Comparison of ENCODE assay signal across 8 cellular contexts in the genomic region with DNA sequence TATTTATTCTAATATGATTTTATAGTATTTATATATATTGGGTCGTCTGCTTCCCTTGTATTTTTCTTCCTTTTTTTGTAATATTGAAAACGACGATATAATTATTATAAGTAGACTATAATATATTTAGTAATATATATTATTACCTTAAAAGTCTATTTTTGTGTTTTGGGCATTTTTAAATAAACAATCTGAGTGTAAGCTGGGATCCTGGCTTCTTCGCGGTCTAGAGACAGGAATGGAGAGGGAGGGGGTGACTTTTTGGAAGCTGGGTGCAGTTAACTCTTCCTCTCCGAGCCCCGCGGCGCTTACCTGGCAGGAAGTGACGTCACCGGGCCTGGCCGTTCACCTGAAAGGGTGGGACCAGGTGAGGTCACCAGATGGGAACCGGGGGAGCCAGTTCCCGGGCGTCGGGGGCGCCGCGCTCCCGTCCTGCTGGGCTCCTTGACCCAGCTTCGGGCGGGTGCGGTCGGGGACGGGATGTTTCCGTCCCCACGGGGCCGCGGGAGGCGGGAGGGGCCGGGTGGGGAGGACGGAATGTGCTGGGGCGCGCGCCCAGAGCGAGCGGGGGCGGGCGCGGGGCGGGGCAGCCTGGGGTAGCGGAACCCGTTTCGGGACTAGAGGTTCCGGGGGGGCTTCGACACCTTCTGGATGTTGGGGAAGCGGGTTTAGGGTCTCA. TPM values are rescaled to one million over a fixed set of nuclear protein-coding genes. Genes with fewer than 3 reads are reported as not detected.
DNase-seq lines count a peak whose midpoint lies in the region; ATAC-seq and TF ChIP-seq lines count a peak whose summit lies in the region.

No MANE protein-coding gene starts in this region.

- H3K4me3 ChIP-seq in tibial artery, result peak overlapping the region; percentile 92 to 96

- POLR2A ChIA-PET in RWPE1 (lab: Yijun Ruan, JAX; ENCODE audit: low non-redundant PET), result interaction anchor here (0.9 to 1.0 kb wide), 2 partner anchors 11 to 18 kb away, joined by 4 to 6 read pairs; a partner anchor contains a TSS

- H3K36me3 ChIP-seq in tibial artery, result peaks cover 21 to 22% (median 21%) of the 10 kb centered on the region in 3 donors

- H3K9me3 ChIP-seq in tibial artery, result no peaks in the 10 kb centered on the region

- peaks cover 19% of the 10 kb centered on the region for H3K36me3 Mint-ChIP-seq in IgD-negative memory B cell

- no peaks in the 10 kb centered on the region for H3K27me3 ChIP-seq in tibial artery

- peaks cover 25 to 33% (median 31%) of the 10 kb centered on the region in 3 donors for H3K4me1 Mint-ChIP-seq in IgD-negative memory B cell

- peaks cover 0 to 2% (median 0%) of the 10 kb centered on the region in 3 donors for H3K9me3 Mint-ChIP-seq in IgD-negative memory B cell

- peaks cover 2% of the 10 kb centered on the region for H3K27me3 Mint-ChIP-seq in IgD-negative memory B cell

- intact Hi-C loops in tibial artery (cut with DNase I; ENCODE audit: low total_unique reads), result no loop called here

- CTCF ChIA-PET in RWPE1 (lab: Yijun Ruan, JAX), result interaction anchor here (1.2 kb wide), 1 partner anchor 12 kb away, joined by 11 read pairs; no protein-coding TSS in a partner anchor

- peak overlapping the region; percentile 100 for H3K27ac Mint-ChIP-seq in IgD-negative memory B cell

- ATAC-seq in omental fat pad (ENCODE audit: low FRiP score) (peak; percentile 5), GM19397 (IDR thresholded peaks at IDR 0.05; ENCODE audit: unreplicated experiment) (no peak)

- peak overlapping the region; percentile 96 to 99 (median 97) for H3K4me3 Mint-ChIP-seq in IgD-negative memory B cell

- DNase-seq in CMK (ENCODE audit: low read depth) (peak; percentile 49), RWPE1 (ENCODE audit: low spot score) (peak; percentile 92), glomerular visceral epithelial cell (ENCODE audit: extremely low spot score) (peak; percentile 57), omental fat pad (ENCODE audit: low spot score) (no peak), tibial artery (peak; percentile 90 to 97)
- DNase-seq in activated naive CD4-positive, alpha-beta T cell treated with anti-CD3 and anti-CD28 coated beads, Interleukin-2, amount 50 U/mL, for 16 hours, result peak; percentile 76

- peaks cover 0 to 39% (median 29%) of the 10 kb centered on the region in 4 donors for H3K4me1 ChIP-seq in tibial artery

- TF ChIP-seq CTCF in RWPE1 (conservative IDR thresholded peaks at IDR 0.05; ENCODE audit: low read depth) (no peak), omental fat pad (IDR thresholded peaks at IDR 0.05) (no peak), tibial artery (IDR thresholded peaks at IDR 0.05) (no peak)

- H3K27ac ChIP-seq in RWPE1 (peak overlapping the region; percentile 100), tibial artery (peak overlapping the region; percentile 99 to 100)

RNA-seq across cellular contexts. Expression of a gene that starts 2.7 kb away (rescaled TPM):
- 579 TPM for polyA plus RNA-seq in IgD-negative memory B cell
- total RNA-seq in omental fat pad, result 100 to 1,000 TPM; 323 to 827 (median 509) TPM

RNA-seq across cellular contexts. Expression of a gene that starts 3.1 kb away (rescaled TPM):
- 6.5 TPM for polyA plus RNA-seq in IgD-negative memory B cell
- total RNA-seq in omental fat pad, result 10 to 100 TPM; 16.5 to 35.3 (median 21.4) TPM

RNA-seq across cellular contexts. Expression of a gene that starts 18.2 kb away (rescaled TPM):
- polyA plus RNA-seq in IgD-negative memory B cell, result 68.7 TPM
- 10 to 100 TPM; 24.5 to 41.3 (median 32.5) TPM for total RNA-seq in omental fat pad

RNA-seq across cellular contexts. Expression of a gene that starts 18.4 kb away (rescaled TPM):
- polyA plus RNA-seq in IgD-negative memory B cell, result 64.1 TPM
- total RNA-seq in omental fat pad, result 10 to 100 TPM; 29.2 to 60.3 (median 53.3) TPM

RNA-seq across cellular contexts. Expression of a gene that starts 26.4 kb away (rescaled TPM):
- 2,255 TPM for polyA plus RNA-seq in IgD-negative memory B cell
- 1,000 to 10,000 TPM; 1,153 to 1,681 (median 1,338) TPM for total RNA-seq in omental fat pad
